Comparison of ENCODE assay signal across 1 cellular context in the genomic region with DNA sequence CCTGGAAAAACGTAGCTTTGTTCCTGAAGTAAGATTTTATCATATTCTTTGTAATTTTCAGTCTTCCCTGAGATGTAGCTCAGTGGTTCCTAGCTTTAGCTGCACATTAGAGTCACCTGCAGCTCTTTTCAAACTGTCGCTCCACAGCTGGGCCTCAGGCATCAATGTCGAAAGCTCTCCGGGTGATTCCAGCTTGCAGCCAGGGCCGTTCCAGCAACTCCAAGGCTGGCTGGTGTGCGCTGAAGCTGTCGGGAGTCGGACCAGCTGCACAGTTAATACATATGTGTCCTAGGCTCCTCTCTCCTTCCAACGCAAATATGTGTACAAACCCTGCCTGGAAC.
TF ChIP-seq lines count a peak whose summit lies in the region.

No MANE protein-coding gene starts in this region.

TF ChIP-seq in H1, 55 proteins besides CTCF, POLR2A, EP300 and RAD21:
- TF ChIP-seq, protein P1, sequence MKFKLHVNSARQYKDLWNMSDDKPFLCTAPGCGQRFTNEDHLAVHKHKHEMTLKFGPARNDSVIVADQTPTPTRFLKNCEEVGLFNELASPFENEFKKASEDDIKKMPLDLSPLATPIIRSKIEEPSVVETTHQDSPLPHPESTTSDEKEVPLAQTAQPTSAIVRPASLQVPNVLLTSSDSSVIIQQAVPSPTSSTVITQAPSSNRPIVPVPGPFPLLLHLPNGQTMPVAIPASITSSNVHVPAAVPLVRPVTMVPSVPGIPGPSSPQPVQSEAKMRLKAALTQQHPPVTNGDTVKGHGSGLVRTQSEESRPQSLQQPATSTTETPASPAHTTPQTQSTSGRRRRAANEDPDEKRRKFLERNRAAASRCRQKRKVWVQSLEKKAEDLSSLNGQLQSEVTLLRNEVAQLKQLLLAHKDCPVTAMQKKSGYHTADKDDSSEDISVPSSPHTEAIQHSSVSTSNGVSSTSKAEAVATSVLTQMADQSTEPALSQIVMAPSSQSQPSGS (IDR thresholded peaks at IDR 0.05; ENCODE audit: low read length): no peak
- TF ChIP-seq SAP30 (IDR thresholded peaks at IDR 0.05; ENCODE audit: insufficient read depth, insufficient replicate concordance, low read length) (no peak), BACH1 (IDR thresholded peaks at IDR 0.05; ENCODE audit: low read length) (no peak), HDAC6 (IDR thresholded peaks at IDR 0.05; ENCODE audit: low read depth, low read length) (no peak), SUZ12 (IDR thresholded peaks at IDR 0.05; ENCODE audit: low read length) (no peak), CTBP2 (IDR thresholded peaks at IDR 0.05; ENCODE audit: borderline replicate concordance, insufficient read depth, insufficient read length, low read length) (no peak), RXRA (IDR thresholded peaks at IDR 0.05; ENCODE audit: insufficient read depth, low read depth, low read length) (no peak), BCL11A (IDR thresholded peaks at IDR 0.05; ENCODE audit: low read depth in 2 of 2, low read length in 2 of 2) (no peak), BRCA1 (IDR thresholded peaks at IDR 0.05; ENCODE audit: low read depth, low read length) (no peak), TAF1 (IDR thresholded peaks at IDR 0.05; ENCODE audit: low read depth, low read length) (no peak), PHF8 (conservative IDR thresholded peaks at IDR 0.05; ENCODE audit: low read depth, low read length) (no peak), JUN (IDR thresholded peaks at IDR 0.05; ENCODE audit: low read depth, low read length) (no peak), EZH2 (IDR thresholded peaks at IDR 0.05; ENCODE audit: low read depth, low read length, severe bottlenecking) (no peak), SIN3A (conservative IDR thresholded peaks at IDR 0.05 in 1 of 2, IDR thresholded peaks at IDR 0.05 in 1 of 2; ENCODE audit: low read depth in 1 of 2, low read length in 2 of 2) (no peak)
